In genomic region chr20:10637062-10637559, GRCh38 we compare ENCODE assay signal across 9 cellular contexts. TPM values are rescaled to one million over a fixed set of nuclear protein-coding genes. Genes with fewer than 3 reads are reported as not detected.
A peak's percentile ranks its signal among the peaks of the same experiment; 100 is the strongest.
DNase-seq lines count a peak whose midpoint lies in the region; ATAC-seq and TF ChIP-seq lines count a peak whose summit lies in the region.
"Had no signal": no experiment of that assay in that cellular context is flagged by ENCODE, and none has a peak within 500 bp of the region (broad histone marks: within the 10 kb centered on the region; RNA-seq: fewer than 3 reads in every experiment).

No MANE protein-coding gene starts in this region.

- H3K36me3 Mint-ChIP-seq in WTC11 (peaks cover 39% of the 10 kb centered on the region), immature natural killer cell (peaks cover 0 to 12% (median 4%) of the 10 kb centered on the region in 3 donors)
- H3K36me3 Mint-ChIP-seq in activated naive CD4-positive, alpha-beta T cell treated with anti-CD3 and anti-CD28 coated beads, Interleukin-2, amount 10 ng/mL, durations not matched to agents 7 days and 5 days, result no peaks in the 10 kb centered on the region

- H3K27me3 ChIP-seq in muscle layer of duodenum (ENCODE audit: low read depth, low read length) (no peaks in the 10 kb centered on the region), upper lobe of left lung (no peaks in the 10 kb centered on the region)

- no peak for DNase-seq in WTC11 (ENCODE audit: low spot score)
- DNase-seq in fibroblast of peridontal ligament (ENCODE audit: extremely low read depth), result peak; percentile 40
- peak in 1 of 2 donors; percentile 51 for DNase-seq in upper lobe of left lung
- DNase-seq in activated naive CD4-positive, alpha-beta T cell treated with anti-CD3 and anti-CD28 coated beads, Interleukin-2, amount 10 ng/mL, durations not matched to agents 7 days and 5 days, result no peak
- no peak for DNase-seq in ureter (ENCODE audit: low spot score)
- DNase-seq in immature natural killer cell, result no peak
- DNase-seq in G401 (ENCODE audit: low spot score), result no peak

- H3K4me3 Mint-ChIP-seq in WTC11, result no peak overlapping the region
- H3K4me3 Mint-ChIP-seq in activated naive CD4-positive, alpha-beta T cell treated with anti-CD3 and anti-CD28 coated beads, Interleukin-2, amount 10 ng/mL, durations not matched to agents 7 days and 5 days, result no peak overlapping the region
- H3K4me3 Mint-ChIP-seq in immature natural killer cell, result no peak overlapping the region

- no peak for TF ChIP-seq CTCF in WTC11 (IDR thresholded peaks at IDR 0.05)
- TF ChIP-seq CTCF in upper lobe of left lung (IDR thresholded peaks at IDR 0.05), result no peak

- no peak overlapping the region for H3K4me3 ChIP-seq in muscle layer of duodenum (ENCODE audit: low read depth in 1 of 2, low read length in 2 of 2)
- no peak overlapping the region for H3K4me3 ChIP-seq in upper lobe of left lung

- no peak for TF ChIP-seq POLR2A in upper lobe of left lung (IDR thresholded peaks at IDR 0.05)

- ATAC-seq in WTC11 (peak; percentile 13), upper lobe of left lung (ENCODE audit: low FRiP score in 2 of 2) (peak; percentile 32 to 33)
- ATAC-seq: activated CD4-positive, CD25-positive, alpha-beta regulatory T cell treated with anti-CD3 and anti-CD28 coated beads, Interleukin-2, amount 50 U/mL, for 24 hours had no signal

- H3K27ac ChIP-seq in muscle layer of duodenum (ENCODE audit: low read length), result peak overlapping the region; percentile 40
- peak overlapping the region; percentile 45 to 63 (median 56) for H3K27ac ChIP-seq in upper lobe of left lung

- TF ChIP-seq EP300 in upper lobe of left lung (IDR thresholded peaks at IDR 0.05), result no peak

- H3K9me3 Mint-ChIP-seq in WTC11 (no peaks in the 10 kb centered on the region), immature natural killer cell (no peaks in the 10 kb centered on the region)
- no peaks in the 10 kb centered on the region for H3K9me3 Mint-ChIP-seq in activated naive CD4-positive, alpha-beta T cell treated with anti-CD3 and anti-CD28 coated beads, Interleukin-2, amount 10 ng/mL, durations not matched to agents 7 days and 5 days

- no peaks in the 10 kb centered on the region for H3K9me3 ChIP-seq in muscle layer of duodenum (ENCODE audit: control insufficient read depth in 1 of 2, low read length in 2 of 2)
- H3K9me3 ChIP-seq in upper lobe of left lung, result no peaks in the 10 kb centered on the region

- H3K4me1 ChIP-seq in muscle layer of duodenum (ENCODE audit: control insufficient read depth in 1 of 2, insufficient read depth in 2 of 2, low read length in 2 of 2), result peaks cover 18 to 20% of the 10 kb centered on the region in 2 donors
- H3K4me1 ChIP-seq in upper lobe of left lung, result peaks cover 13 to 21% (median 20%) of the 10 kb centered on the region in 4 donors

- 50 to 61% methylated on average over 6 to 8 of the region's 8 CpGs for WGBS in upper lobe of left lung, 2 donors

- CTCF ChIA-PET in WTC11 (lab: Charles Lee), result interaction anchor here (1.0 to 1.8 kb wide), 7 partner anchors 12 to 203 kb away, joined by 3 to 7 read pairs (median 4); partner anchors contain the start of gene JAG1
- CTCF ChIA-PET in activated naive CD4-positive, alpha-beta T cell treated with anti-CD3 and anti-CD28 coated beads, Interleukin-2, amount 10 ng/mL, durations not matched to agents 7 days and 5 days (lab: Charles Lee), result interaction anchor here (1.2 kb wide), 1 partner anchor 170 kb away, joined by 3 read pairs; no protein-coding TSS in a partner anchor

- H3K27ac Mint-ChIP-seq in WTC11 (peak overlapping the region; percentile 89), immature natural killer cell (no peak overlapping the region)
- no peak overlapping the region for H3K27ac Mint-ChIP-seq in activated naive CD4-positive, alpha-beta T cell treated with anti-CD3 and anti-CD28 coated beads, Interleukin-2, amount 10 ng/mL, durations not matched to agents 7 days and 5 days

- no peaks in the 10 kb centered on the region for H3K27me3 Mint-ChIP-seq in WTC11 (ENCODE audit: low read depth)
- no peaks in the 10 kb centered on the region for H3K27me3 Mint-ChIP-seq in activated naive CD4-positive, alpha-beta T cell treated with anti-CD3 and anti-CD28 coated beads, Interleukin-2, amount 10 ng/mL, durations not matched to agents 7 days and 5 days
- H3K27me3 Mint-ChIP-seq in immature natural killer cell (ENCODE audit: low read depth in 3 of 3), result no peaks in the 10 kb centered on the region

- POLR2A ChIA-PET in WTC11 (lab: Charles Lee), result interaction anchor here (1.1 to 1.3 kb wide), 2 partner anchors 34 to 37 kb away, joined by 3 to 4 read pairs; partner anchors contain the start of gene JAG1

- in situ Hi-C loops in G401 (cut with HindIII; ENCODE audit: low sequenced_read_pairs), result no loop called here

- peaks cover 74% of the 10 kb centered on the region for H3K4me1 Mint-ChIP-seq in WTC11
- H3K4me1 Mint-ChIP-seq in activated naive CD4-positive, alpha-beta T cell treated with anti-CD3 and anti-CD28 coated beads, Interleukin-2, amount 10 ng/mL, durations not matched to agents 7 days and 5 days, result peaks cover 9% of the 10 kb centered on the region
- H3K4me1 Mint-ChIP-seq in immature natural killer cell, result no peaks in the 10 kb centered on the region

- peaks cover 29 to 33% of the 10 kb centered on the region in 2 donors for H3K36me3 ChIP-seq in muscle layer of duodenum (ENCODE audit: control insufficient read depth in 1 of 2, insufficient read depth in 2 of 2, low read length in 2 of 2)
- peaks cover 26 to 45% (median 33%) of the 10 kb centered on the region in 4 donors for H3K36me3 ChIP-seq in upper lobe of left lung

TF ChIP-seq in WTC11, 78 proteins besides CTCF, POLR2A, EP300 and RAD21:
- TF ChIP-seq, protein P1, sequence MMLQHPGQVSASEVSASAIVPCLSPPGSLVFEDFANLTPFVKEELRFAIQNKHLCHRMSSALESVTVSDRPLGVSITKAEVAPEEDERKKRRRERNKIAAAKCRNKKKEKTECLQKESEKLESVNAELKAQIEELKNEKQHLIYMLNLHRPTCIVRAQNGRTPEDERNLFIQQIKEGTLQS (CRISPR knock-in tag; conservative IDR thresholded peaks at IDR 0.05), result no peak
- TF ChIP-seq, protein P2, sequence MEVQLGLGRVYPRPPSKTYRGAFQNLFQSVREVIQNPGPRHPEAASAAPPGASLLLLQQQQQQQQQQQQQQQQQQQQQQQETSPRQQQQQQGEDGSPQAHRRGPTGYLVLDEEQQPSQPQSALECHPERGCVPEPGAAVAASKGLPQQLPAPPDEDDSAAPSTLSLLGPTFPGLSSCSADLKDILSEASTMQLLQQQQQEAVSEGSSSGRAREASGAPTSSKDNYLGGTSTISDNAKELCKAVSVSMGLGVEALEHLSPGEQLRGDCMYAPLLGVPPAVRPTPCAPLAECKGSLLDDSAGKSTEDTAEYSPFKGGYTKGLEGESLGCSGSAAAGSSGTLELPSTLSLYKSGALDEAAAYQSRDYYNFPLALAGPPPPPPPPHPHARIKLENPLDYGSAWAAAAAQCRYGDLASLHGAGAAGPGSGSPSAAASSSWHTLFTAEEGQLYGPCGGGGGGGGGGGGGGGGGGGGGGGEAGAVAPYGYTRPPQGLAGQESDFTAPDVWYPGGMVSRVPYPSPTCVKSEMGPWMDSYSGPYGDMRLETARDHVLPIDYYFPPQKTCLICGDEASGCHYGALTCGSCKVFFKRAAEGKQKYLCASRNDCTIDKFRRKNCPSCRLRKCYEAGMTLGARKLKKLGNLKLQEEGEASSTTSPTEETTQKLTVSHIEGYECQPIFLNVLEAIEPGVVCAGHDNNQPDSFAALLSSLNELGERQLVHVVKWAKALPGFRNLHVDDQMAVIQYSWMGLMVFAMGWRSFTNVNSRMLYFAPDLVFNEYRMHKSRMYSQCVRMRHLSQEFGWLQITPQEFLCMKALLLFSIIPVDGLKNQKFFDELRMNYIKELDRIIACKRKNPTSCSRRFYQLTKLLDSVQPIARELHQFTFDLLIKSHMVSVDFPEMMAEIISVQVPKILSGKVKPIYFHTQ (CRISPR knock-in tag; IDR thresholded peaks at IDR 0.05), result no peak
- TF ChIP-seq FOXJ3 (CRISPR knock-in tag; IDR thresholded peaks at IDR 0.05; ENCODE audit: borderline replicate concordance), result no peak
- TF ChIP-seq GRHL2 (CRISPR knock-in tag; IDR thresholded peaks at IDR 0.05; ENCODE audit: insufficient replicate concordance, severe bottlenecking), result no peak
- TF ChIP-seq ZNF396 (CRISPR knock-in tag; IDR thresholded peaks at IDR 0.05; ENCODE audit: borderline replicate concordance), result no peak
- TF ChIP-seq SMAD3 (CRISPR knock-in tag; IDR thresholded peaks at IDR 0.05; ENCODE audit: borderline replicate concordance), result no peak
- TF ChIP-seq E2F1 (CRISPR knock-in tag; IDR thresholded peaks at IDR 0.05), result no peak
- TF ChIP-seq, protein P3, sequence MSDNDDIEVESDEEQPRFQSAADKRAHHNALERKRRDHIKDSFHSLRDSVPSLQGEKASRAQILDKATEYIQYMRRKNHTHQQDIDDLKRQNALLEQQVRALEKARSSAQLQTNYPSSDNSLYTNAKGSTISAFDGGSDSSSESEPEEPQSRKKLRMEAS (CRISPR knock-in tag; IDR thresholded peaks at IDR 0.05), result no peak
- no peak for TF ChIP-seq ETV6 (CRISPR knock-in tag; IDR thresholded peaks at IDR 0.05)
- no peak for TF ChIP-seq FOXK1 (CRISPR knock-in tag; IDR thresholded peaks at IDR 0.05)
- no peak for TF ChIP-seq ZNF219 (CRISPR knock-in tag; IDR thresholded peaks at IDR 0.05; ENCODE audit: borderline replicate concordance)
- no peak for TF ChIP-seq IRF2 (CRISPR knock-in tag; IDR thresholded peaks at IDR 0.05; ENCODE audit: borderline replicate concordance, low read depth)
TF ChIP-seq in WTC11: peak in this region for 0.

RNA-seq across cellular contexts. Expression of gene JAG1, which starts 36.7 kb away (rescaled TPM):
- total RNA-seq in WTC11 (2021) (38.3 to 45.2 TPM (median 41.6 TPM) in 3 replicates), upper lobe of left lung (10 to 100 TPM; 37.7 to 57.4 (median 47.0) TPM), ureter (161 TPM)
- 1 to 10 TPM in 1 of 3 donors, under 1 TPM in 1, not detected in 1; 0.45 to 1.3 TPM for polyA plus RNA-seq in immature natural killer cell
- total RNA-seq in G401 (2014; rRNA removed; shearing (Covaris generic)), result 0.06 TPM in 1 of 2 replicates, not detected in the other

Comparison
In these comparisons a context has a peak if more than half of its experiments do, and no peak if none do; other contexts are left out.
1. RNA of gene JAG1, which starts 36.7 kb away (total RNA-seq): 161 TPM in ureter (single experiment), 37.7 to 57.4 TPM in upper lobe of left lung and 38.3 to 45.2 TPM in WTC11; 0.06 TPM in G401; every median in the first group is over 10 times any median in the second.